Comparison of ENCODE assay signal across 13 cellular contexts in genomic region chr4:26032142-26032541, GRCh38.
DNase-seq lines count a peak whose midpoint lies in the region; ATAC-seq, FAIRE-seq and TF ChIP-seq lines count a peak whose summit lies in the region.
"Had no signal": no experiment of that assay in that cellular context is flagged by ENCODE, and none has a peak within 500 bp of the region (broad histone marks: within the 10 kb centered on the region; RNA-seq: fewer than 3 reads in every experiment).

No MANE protein-coding gene starts in this region.

- no peaks in the 10 kb centered on the region for H3K27me3 ChIP-seq in thoracic aorta (replicated peaks; ENCODE audit: insufficient read depth)
- no peaks in the 10 kb centered on the region for H3K27me3 ChIP-seq in testis
- H3K27me3 ChIP-seq in BE2C, result no peaks in the 10 kb centered on the region
- H3K27me3 ChIP-seq: pancreas had no signal

- no peak for ATAC-seq in thoracic aorta (ENCODE audit: insufficient number of reproducible peaks, low FRiP score, low read depth)

- H3K4me1 ChIP-seq in thoracic aorta (ENCODE audit: control insufficient read depth in 1 of 2, low read depth in 2 of 2), result peaks cover 15 to 28% of the 10 kb centered on the region in 2 donors
- H3K4me1 ChIP-seq in testis, result peaks cover 16% of the 10 kb centered on the region
- H3K4me1 ChIP-seq in BE2C, result no peaks in the 10 kb centered on the region

- H3K36me3 ChIP-seq in thoracic aorta, result no peaks in the 10 kb centered on the region
- no peaks in the 10 kb centered on the region for H3K36me3 ChIP-seq in testis (ENCODE audit: low read depth, missing control alignments)
- no peaks in the 10 kb centered on the region for H3K36me3 ChIP-seq in BE2C
- H3K36me3 ChIP-seq: pancreas had no signal

- H3K9me3 ChIP-seq in thoracic aorta, result no peaks in the 10 kb centered on the region
- no peaks in the 10 kb centered on the region for H3K9me3 ChIP-seq in testis
- H3K9me3 ChIP-seq in BE2C, result no peaks in the 10 kb centered on the region
- H3K9me3 ChIP-seq: pancreas had no signal

- intact Hi-C loops in testis (cut with DNase I; ENCODE audit: low total_unique reads), result no loop called here

- peak; percentile 42 for FAIRE-seq in HTR-8/SVneo (lab: Jason Lieb, UNC)
- FAIRE-seq: pancreas had no signal

- DNase-seq in HTR-8/SVneo (ENCODE audit: insufficient read length, low spot score) (no peak), astrocyte of the spinal cord (ENCODE audit: low read depth, low spot score) (peak; percentile 72), kidney tubule cell (ENCODE audit: low spot score) (peak; percentile 89), thoracic aorta (ENCODE audit: low spot score) (no peak), putamen (ENCODE audit: low spot score) (no peak), testis (no peak), NCI-H1930 (lab: John Stamatoyannopoulos, UW) (no peak), BE2C (no peak)
- DNase-seq: activated CD4-positive, alpha-beta T cell treated with anti-CD3 and anti-CD28 coated beads, Interleukin-2, amount 10 ng/mL, durations not matched to agents 7 days and 5 days; cerebellar nuclear complex; NCI-H1436; substantia nigra had no signal

- no peak overlapping the region for H3K4me3 ChIP-seq in astrocyte of the spinal cord (ENCODE audit: low read depth, low read length)
- no peak overlapping the region for H3K4me3 ChIP-seq in thoracic aorta
- H3K4me3 ChIP-seq in testis, result no peak overlapping the region
- H3K4me3 ChIP-seq in BE2C (ENCODE audit: low read depth, low read length), result no peak overlapping the region
- H3K4me3 ChIP-seq: pancreas had no signal

- in situ Hi-C loops in astrocyte of the spinal cord (cut with HindIII; ENCODE audit: low sequenced_read_pairs), result no loop called here

- TF ChIP-seq CTCF in astrocyte of the spinal cord (IDR thresholded peaks at IDR 0.05; ENCODE audit: low read depth, low read length) (no peak), thoracic aorta (IDR thresholded peaks at IDR 0.05) (no peak), testis (IDR thresholded peaks at IDR 0.05) (no peak), BE2C (IDR thresholded peaks at IDR 0.05; ENCODE audit: low read depth, low read length) (no peak)

- no peak for TF ChIP-seq POLR2A in testis (IDR thresholded peaks at IDR 0.05)

- H3K27ac ChIP-seq in thoracic aorta, result peak overlapping the region; percentile 62 to 77
- no peak overlapping the region for H3K27ac ChIP-seq in testis

- WGBS in testis, 2 donors, result 85 to 92% methylated on average over 6 of the region's 6 CpGs

Comparison
In these comparisons a context has a peak if more than half of its experiments do, and no peak if none do; other contexts are left out.
1. DNase-seq: peak in astrocyte of the spinal cord (single experiment) and kidney tubule cell (single experiment); none in HTR-8/SVneo (single experiment), thoracic aorta (single experiment), putamen (single experiment), testis (single experiment), NCI-H1930 (0 of 2) and BE2C (single experiment).
2. H3K27ac ChIP-seq: peak in thoracic aorta (2 of 2); none in testis (0 of 2).